Comparison of ENCODE assay signal across 1 cellular context in genomic region chr13:109743706-109744453, GRCh38.
A peak's percentile ranks its signal among the peaks of the same experiment; 100 is the strongest.
TF ChIP-seq lines count a peak whose summit lies in the region.

No MANE protein-coding gene starts in this region.

TF ChIP-seq in PFSK-1, 5 proteins besides CTCF, POLR2A, EP300 and RAD21 (continued from another document):
- TF ChIP-seq, protein P1, sequence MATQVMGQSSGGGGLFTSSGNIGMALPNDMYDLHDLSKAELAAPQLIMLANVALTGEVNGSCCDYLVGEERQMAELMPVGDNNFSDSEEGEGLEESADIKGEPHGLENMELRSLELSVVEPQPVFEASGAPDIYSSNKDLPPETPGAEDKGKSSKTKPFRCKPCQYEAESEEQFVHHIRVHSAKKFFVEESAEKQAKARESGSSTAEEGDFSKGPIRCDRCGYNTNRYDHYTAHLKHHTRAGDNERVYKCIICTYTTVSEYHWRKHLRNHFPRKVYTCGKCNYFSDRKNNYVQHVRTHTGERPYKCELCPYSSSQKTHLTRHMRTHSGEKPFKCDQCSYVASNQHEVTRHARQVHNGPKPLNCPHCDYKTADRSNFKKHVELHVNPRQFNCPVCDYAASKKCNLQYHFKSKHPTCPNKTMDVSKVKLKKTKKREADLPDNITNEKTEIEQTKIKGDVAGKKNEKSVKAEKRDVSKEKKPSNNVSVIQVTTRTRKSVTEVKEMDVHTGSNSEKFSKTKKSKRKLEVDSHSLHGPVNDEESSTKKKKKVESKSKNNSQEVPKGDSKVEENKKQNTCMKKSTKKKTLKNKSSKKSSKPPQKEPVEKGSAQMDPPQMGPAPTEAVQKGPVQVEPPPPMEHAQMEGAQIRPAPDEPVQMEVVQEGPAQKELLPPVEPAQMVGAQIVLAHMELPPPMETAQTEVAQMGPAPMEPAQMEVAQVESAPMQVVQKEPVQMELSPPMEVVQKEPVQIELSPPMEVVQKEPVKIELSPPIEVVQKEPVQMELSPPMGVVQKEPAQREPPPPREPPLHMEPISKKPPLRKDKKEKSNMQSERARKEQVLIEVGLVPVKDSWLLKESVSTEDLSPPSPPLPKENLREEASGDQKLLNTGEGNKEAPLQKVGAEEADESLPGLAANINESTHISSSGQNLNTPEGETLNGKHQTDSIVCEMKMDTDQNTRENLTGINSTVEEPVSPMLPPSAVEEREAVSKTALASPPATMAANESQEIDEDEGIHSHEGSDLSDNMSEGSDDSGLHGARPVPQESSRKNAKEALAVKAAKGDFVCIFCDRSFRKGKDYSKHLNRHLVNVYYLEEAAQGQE (IDR thresholded peaks at IDR 0.05; ENCODE audit: insufficient read depth in 1 of 2, low read depth in 2 of 2, low read length in 2 of 2): 0 out of 4 replicates have a peak, but pooled peaks of 1 of the 2 experiments have one; percentile 6
- TF ChIP-seq TAF1 (IDR thresholded peaks at IDR 0.05; ENCODE audit: borderline replicate concordance, insufficient read depth, low read length): no peak
